ENCODE assay signal across 11 cellular contexts in genomic region chr10:31004611-31005193, GRCh38. TPM values are rescaled to one million over a fixed set of nuclear protein-coding genes. Genes with fewer than 3 reads are reported as not detected.
DNase-seq lines count a peak whose midpoint lies in the region; ATAC-seq and TF ChIP-seq lines count a peak whose summit lies in the region.
"Had no signal": no experiment of that assay in that cellular context is flagged by ENCODE, and none has a peak within 500 bp of the region (broad histone marks: within the 10 kb centered on the region; RNA-seq: fewer than 3 reads in every experiment).

No MANE protein-coding gene starts in this region.

- intact Hi-C loops in A673 (cut with micrococcal nuclease; ENCODE audit: unreplicated experiment), result no loop called here
- intact Hi-C loops in HCT116 (cut with micrococcal nuclease), result no loop called here
- intact Hi-C loops in ascending aorta (cut with DNase I), result no loop called here
- intact Hi-C loops in activated CD4-positive, alpha-beta memory T cell treated with anti-CD3 and anti-CD28 coated beads for 36 hours (cut with micrococcal nuclease), result no loop called here

- H3K4me1 ChIP-seq in A673 (ENCODE audit: insufficient read depth, low read length, poor library complexity, severe bottlenecking), result no peaks in the 10 kb centered on the region
- H3K4me1 ChIP-seq in HCT116 (ENCODE audit: control insufficient read depth in 1 of 2, insufficient read depth in 2 of 2, low read length in 2 of 2), result peaks cover 0 to 11% of the 10 kb centered on the region in 2 experiments; a peak in 2 of 4 replicates
- peaks cover 0 to 24% of the 10 kb centered on the region in 2 donors for H3K4me1 ChIP-seq in ascending aorta

- POLR2A ChIA-PET in A673 (lab: Charles Lee; ENCODE audit: low non-redundant PET) (no interaction called here), HCT116 (lab: Charles Lee) (no interaction called here)
- POLR2A ChIA-PET in activated CD4-positive, alpha-beta memory T cell treated with anti-CD3 and anti-CD28 coated beads for 36 hours (lab: Charles Lee), result interaction anchor here (1.6 kb wide), 1 partner anchor 28 kb away, joined by 4 read pairs; no protein-coding TSS in a partner anchor

- H3K4me3 ChIP-seq in A673 (ENCODE audit: low read depth, low read length, poor library complexity, severe bottlenecking) (no peak overlapping the region), HCT116 (replicated peaks in 1 of 2; ENCODE audit: low read depth in 1 of 2, low read length in 2 of 2) (no peak overlapping the region), ascending aorta (no peak overlapping the region), H7 (ENCODE audit: insufficient read depth, low read depth, low read length) (no peak overlapping the region)

- no peaks in the 10 kb centered on the region for H3K27me3 Mint-ChIP-seq in type B pancreatic cell
- H3K27me3 Mint-ChIP-seq in activated CD4-positive, alpha-beta memory T cell treated with anti-CD3 and anti-CD28 coated beads for 36 hours, result no peaks in the 10 kb centered on the region
- H3K27me3 Mint-ChIP-seq: naive B cell had no signal

- DNase-seq in A673 (ENCODE audit: low spot score) (peak; percentile 56), HCT116 (ENCODE audit: low read depth, low spot score) (no peak), ascending aorta (ENCODE audit: low spot score in 2 of 2) (no peak), kidney glomerular epithelial cell (lab: John Stamatoyannopoulos, UW) (peak; percentile 94), H7 (no peak), type B pancreatic cell (ENCODE audit: extremely low spot score, unreplicated experiment) (no peak)
- no peak for DNase-seq in activated CD4-positive, alpha-beta memory T cell treated with anti-CD3 and anti-CD28 coated beads for 36 hours
- DNase-seq: activated CD4-positive, CD25-positive, alpha-beta regulatory T cell treated with anti-CD3 and anti-CD28 coated beads, Interleukin-2, amount 50 U/mL, for 72 hours; effector CD8-positive, alpha-beta T cell; naive B cell had no signal

- peak overlapping the region; percentile 19; the same call in 1 of the 2 replicates for H3K4me2 ChIP-seq in HCT116 (ENCODE audit: low read length)

- no peak overlapping the region for H3K9ac ChIP-seq in HCT116 (ENCODE audit: low read length)

- RAD21 ChIA-PET in HCT116 (lab: Charles Lee; ENCODE audit: low non-redundant PET in 1 of 2, low total read pairs in 2 of 2, uncharacterized antibody in 2 of 2, unreplicated experiment in 2 of 2), result no interaction called here

- peaks cover 8% of the 10 kb centered on the region for H3K9me3 Mint-ChIP-seq in type B pancreatic cell
- no peaks in the 10 kb centered on the region for H3K9me3 Mint-ChIP-seq in activated CD4-positive, alpha-beta memory T cell treated with anti-CD3 and anti-CD28 coated beads for 36 hours

- no peaks in the 10 kb centered on the region for H3K79me2 ChIP-seq in HCT116 (ENCODE audit: insufficient read depth, low read length)

- no peaks in the 10 kb centered on the region for H3K36me3 ChIP-seq in A673 (ENCODE audit: insufficient read depth, low read length, poor library complexity, severe bottlenecking)
- no peaks in the 10 kb centered on the region for H3K36me3 ChIP-seq in HCT116 (ENCODE audit: control insufficient read depth in 1 of 2, insufficient read depth in 2 of 2, low read length in 2 of 2)
- no peaks in the 10 kb centered on the region for H3K36me3 ChIP-seq in ascending aorta
- no peaks in the 10 kb centered on the region for H3K36me3 ChIP-seq in H7 (replicated peaks; ENCODE audit: control insufficient read depth, insufficient read depth, low read length)

- H4K20me1 ChIP-seq in HCT116 (ENCODE audit: insufficient read depth), result no peaks in the 10 kb centered on the region

- H3K27ac ChIP-seq in A673 (ENCODE audit: low read depth, low read length, poor library complexity, severe bottlenecking) (peak overlapping the region; percentile 56), HCT116 (ENCODE audit: low read depth, low read length) (no peak overlapping the region), ascending aorta (peak overlapping the region; percentile 29 to 50)

- peaks cover 3% of the 10 kb centered on the region for H3K36me3 Mint-ChIP-seq in type B pancreatic cell
- no peaks in the 10 kb centered on the region for H3K36me3 Mint-ChIP-seq in activated CD4-positive, alpha-beta memory T cell treated with anti-CD3 and anti-CD28 coated beads for 36 hours

- no peak for TF ChIP-seq RAD21 in HCT116 (IDR thresholded peaks at IDR 0.05; ENCODE audit: low read depth)

- TF ChIP-seq CTCF in A673 (conservative IDR thresholded peaks at IDR 0.05; ENCODE audit: low read depth, low read length) (no peak), HCT116 (IDR thresholded peaks at IDR 0.05 in 2 of 3, conservative IDR thresholded peaks at IDR 0.05 in 1 of 3; ENCODE audit: borderline replicate concordance in 1 of 3, insufficient read depth in 1 of 3, low read depth in 2 of 3, low read length in 2 of 3) (no peak), ascending aorta (IDR thresholded peaks at IDR 0.05) (no peak), type B pancreatic cell (conservative IDR thresholded peaks at IDR 0.05) (no peak)

- no peak overlapping the region for H2AFZ ChIP-seq in HCT116 (ENCODE audit: low read depth, low read length, poor library complexity, severe bottlenecking)

- ATAC-seq in HCT116 (no peak), HG03280 (IDR thresholded peaks at IDR 0.05; ENCODE audit: unreplicated experiment) (no peak)

- H3K9me2 ChIP-seq in HCT116 (ENCODE audit: insufficient read depth), result no peaks in the 10 kb centered on the region

- peaks cover 5% of the 10 kb centered on the region for H3K4me1 Mint-ChIP-seq in type B pancreatic cell (ENCODE audit: unreplicated experiment)
- H3K4me1 Mint-ChIP-seq in activated CD4-positive, alpha-beta memory T cell treated with anti-CD3 and anti-CD28 coated beads for 36 hours (ENCODE audit: low read depth), result peaks cover 44% of the 10 kb centered on the region

- H3K27ac Mint-ChIP-seq in type B pancreatic cell, result no peak overlapping the region
- no peak overlapping the region for H3K27ac Mint-ChIP-seq in activated CD4-positive, alpha-beta memory T cell treated with anti-CD3 and anti-CD28 coated beads for 36 hours

- no peaks in the 10 kb centered on the region for H3K9me3 ChIP-seq in A673 (ENCODE audit: low read depth, low read length, poor library complexity, severe bottlenecking)
- H3K9me3 ChIP-seq in HCT116 (ENCODE audit: control insufficient read depth in 1 of 2, insufficient read depth in 1 of 2, low read depth in 1 of 2, low read length in 2 of 2), result no peaks in the 10 kb centered on the region
- no peaks in the 10 kb centered on the region for H3K9me3 ChIP-seq in ascending aorta

- no peak overlapping the region for H3K4me3 Mint-ChIP-seq in type B pancreatic cell
- no peak overlapping the region for H3K4me3 Mint-ChIP-seq in activated CD4-positive, alpha-beta memory T cell treated with anti-CD3 and anti-CD28 coated beads for 36 hours
- H3K4me3 Mint-ChIP-seq: naive B cell had no signal

- H3K27me3 ChIP-seq in A673 (replicated peaks; ENCODE audit: insufficient read depth, low read depth, low read length, poor library complexity) (no peaks in the 10 kb centered on the region), HCT116 (ENCODE audit: insufficient read depth, low read length) (no peaks in the 10 kb centered on the region), ascending aorta (no peaks in the 10 kb centered on the region), H7 (ENCODE audit: control insufficient read depth, insufficient read depth, low read length) (no peaks in the 10 kb centered on the region)

- TF ChIP-seq POLR2A in HCT116 (IDR thresholded peaks at IDR 0.05; ENCODE audit: borderline replicate concordance, extremely low read depth, insufficient read depth, insufficient read length), result no peak

- CTCF ChIA-PET in A673 (lab: Charles Lee), result no interaction called here
- CTCF ChIA-PET in HCT116 (lab: Charles Lee), result no interaction called here
- CTCF ChIA-PET in activated CD4-positive, alpha-beta memory T cell treated with anti-CD3 and anti-CD28 coated beads for 36 hours (lab: Charles Lee), result no interaction called here

- BruUV-seq in A673 (replicated peaks; lab: Mats Ljungman, UMichigan), result no TSS peak
- BruUV-seq in HCT116 (replicated peaks; lab: Mats Ljungman, UMichigan), result no TSS peak

TF ChIP-seq in HCT116, 20 proteins besides CTCF, POLR2A, EP300 and RAD21:
- no peak for TF ChIP-seq ZFX (IDR thresholded peaks at IDR 0.05)
- TF ChIP-seq SP1 (IDR thresholded peaks at IDR 0.05; ENCODE audit: low read depth), result no peak
- TF ChIP-seq FOSL1 (IDR thresholded peaks at IDR 0.05; ENCODE audit: low read depth), result peak; percentile 19; the same call in 1 of the 2 replicates
- TF ChIP-seq ELF1 (IDR thresholded peaks at IDR 0.05; ENCODE audit: borderline replicate concordance, low read depth), result no peak
- no peak for TF ChIP-seq YY1 (IDR thresholded peaks at IDR 0.05; ENCODE audit: extremely low read depth, insufficient replicate concordance, low read depth, low read length)
- TF ChIP-seq, protein P1, sequence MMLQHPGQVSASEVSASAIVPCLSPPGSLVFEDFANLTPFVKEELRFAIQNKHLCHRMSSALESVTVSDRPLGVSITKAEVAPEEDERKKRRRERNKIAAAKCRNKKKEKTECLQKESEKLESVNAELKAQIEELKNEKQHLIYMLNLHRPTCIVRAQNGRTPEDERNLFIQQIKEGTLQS (IDR thresholded peaks at IDR 0.05), result no peak
TF ChIP-seq in HCT116: peak in this region for 1.

RNA-seq across cellular contexts. Expression of gene ZNF438, which starts 27.0 kb away (rescaled TPM):
- total RNA-seq in A673 (2021) (2.0 and 2.6 TPM in 2 replicates), HCT116 (2021; ENCODE audit: unreplicated experiment) (3.3 TPM), ascending aorta (1.7 TPM), type B pancreatic cell (ENCODE audit: low replicate concordance) (3.7 and 4.4 TPM in 2 replicates)
- polyA plus RNA-seq in HCT116 (2012), result 2.9 and 3.5 TPM in 2 replicates
- total RNA-seq in H7 (2014; rRNA removed; shearing (Covaris generic)), result 2.0 and 2.3 TPM in 2 replicates
- total RNA-seq in activated CD4-positive, alpha-beta memory T cell treated with anti-CD3 and anti-CD28 coated beads for 36 hours, result 1 to 10 TPM; 3.7 TPM

Comparison
In these comparisons a context has a peak if more than half of its experiments do, and no peak if none do; other contexts are left out.
1. DNase-seq: peak in A673 (single experiment) and kidney glomerular epithelial cell (single experiment); none in HCT116 (single experiment), ascending aorta (0 of 2), H7 (single experiment), type B pancreatic cell (single experiment) and activated CD4-positive, alpha-beta memory T cell treated with anti-CD3 and anti-CD28 coated beads for 36 hours (single experiment).